In the genomic region with DNA sequence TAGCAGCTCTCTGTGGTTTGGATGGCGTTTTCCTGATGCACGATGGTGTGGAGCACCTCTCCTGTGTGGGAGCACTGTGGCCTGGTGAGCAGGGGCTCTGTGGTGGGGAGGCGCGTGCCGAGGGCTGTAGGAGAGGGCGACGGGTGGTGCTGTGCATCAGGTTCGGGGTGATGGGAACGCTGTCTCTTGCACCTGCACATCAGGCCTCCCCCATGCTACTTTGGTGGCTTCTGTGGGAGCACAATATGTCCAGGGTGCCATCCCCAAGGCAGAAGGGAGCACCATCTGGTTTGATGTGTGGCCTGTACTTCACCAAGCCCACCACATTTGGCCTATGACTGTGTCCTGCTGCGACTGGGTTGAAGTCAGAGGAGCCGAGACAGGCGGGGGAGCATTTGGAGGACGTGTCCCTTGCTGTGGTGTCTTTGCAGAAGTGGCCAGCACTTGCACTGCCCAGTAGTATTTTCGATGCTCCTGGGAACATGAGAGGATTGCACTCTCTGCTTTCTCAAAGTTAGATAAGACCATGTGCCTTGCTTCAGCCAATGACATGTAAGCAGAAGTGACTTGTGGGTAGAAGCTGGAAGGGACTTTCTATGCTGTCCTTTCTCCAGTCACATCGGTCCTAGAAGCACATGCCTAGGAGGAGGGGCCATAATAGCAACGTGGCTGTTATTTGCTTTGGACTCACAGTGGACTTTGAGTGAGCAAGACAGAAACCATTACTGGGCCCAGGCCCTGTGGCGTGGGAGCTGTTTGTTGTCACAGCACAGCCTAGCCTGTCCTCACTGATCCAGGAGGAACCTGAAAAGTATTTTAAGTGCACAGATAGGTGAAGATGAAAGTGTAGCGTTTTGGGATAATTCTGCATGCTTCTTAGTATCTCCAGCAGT, we compare ENCODE assay signal across 14 cellular contexts.
"Had no signal": no experiment of that assay in that cellular context is flagged by ENCODE, and none has a peak within 500 bp of the region (broad histone marks: within the 10 kb centered on the region; RNA-seq: fewer than 3 reads in every experiment).

No MANE protein-coding gene starts in this region.

- DNase-seq: activated naive CD4-positive, alpha-beta T cell; central memory CD4-positive, alpha-beta T cell; effector CD8-positive, alpha-beta T cell; hippocampal formation; left cardiac atrium; lower lobe of right lung; naive B cell; stimulated activated CD4-positive, alpha-beta T cell treated with anti-CD3 and anti-CD28 coated beads, Interleukin-4, amount 100 ng/mL, for 4 hours; stomach had no signal

- H3K9me3 Mint-ChIP-seq: T-helper 2 cell treated with Interferon-gamma antibody and Interleukin-4, amounts not matched to agents 5 μg/mL and 100 μg/mL, for 36 hours had no signal

- H3K36me3 ChIP-seq: lower lobe of right lung, stomach, thoracic aorta had no signal

- H3K4me3 Mint-ChIP-seq: naive B cell; T-helper 2 cell treated with Interferon-gamma antibody and Interleukin-4, amounts not matched to agents 5 μg/mL and 100 μg/mL, for 36 hours had no signal

- H3K9me3 ChIP-seq: lower lobe of right lung, stomach, thoracic aorta had no signal

- H3K36me3 Mint-ChIP-seq: naive B cell had no signal

- H3K27ac Mint-ChIP-seq: T-helper 2 cell treated with Interferon-gamma antibody and Interleukin-4, amounts not matched to agents 5 μg/mL and 100 μg/mL, for 36 hours had no signal

- H3K27ac ChIP-seq: coronary artery, epithelial cell of prostate, lower lobe of right lung, stomach, thoracic aorta had no signal

- H3K4me1 ChIP-seq: lower lobe of right lung, stomach had no signal

- ATAC-seq: activated CD4-positive, CD25-positive, alpha-beta regulatory T cell treated with anti-CD3 and anti-CD28 coated beads, Interleukin-2, amount 50 U/mL, for 24 hours; left cardiac atrium; lower lobe of right lung had no signal

- H3K4me1 Mint-ChIP-seq: naive B cell had no signal

- H3K4me3 ChIP-seq: coronary artery, lower lobe of right lung, stomach, thoracic aorta had no signal
